23 cellular contexts compared by ENCODE assay signal in the genomic region with DNA sequence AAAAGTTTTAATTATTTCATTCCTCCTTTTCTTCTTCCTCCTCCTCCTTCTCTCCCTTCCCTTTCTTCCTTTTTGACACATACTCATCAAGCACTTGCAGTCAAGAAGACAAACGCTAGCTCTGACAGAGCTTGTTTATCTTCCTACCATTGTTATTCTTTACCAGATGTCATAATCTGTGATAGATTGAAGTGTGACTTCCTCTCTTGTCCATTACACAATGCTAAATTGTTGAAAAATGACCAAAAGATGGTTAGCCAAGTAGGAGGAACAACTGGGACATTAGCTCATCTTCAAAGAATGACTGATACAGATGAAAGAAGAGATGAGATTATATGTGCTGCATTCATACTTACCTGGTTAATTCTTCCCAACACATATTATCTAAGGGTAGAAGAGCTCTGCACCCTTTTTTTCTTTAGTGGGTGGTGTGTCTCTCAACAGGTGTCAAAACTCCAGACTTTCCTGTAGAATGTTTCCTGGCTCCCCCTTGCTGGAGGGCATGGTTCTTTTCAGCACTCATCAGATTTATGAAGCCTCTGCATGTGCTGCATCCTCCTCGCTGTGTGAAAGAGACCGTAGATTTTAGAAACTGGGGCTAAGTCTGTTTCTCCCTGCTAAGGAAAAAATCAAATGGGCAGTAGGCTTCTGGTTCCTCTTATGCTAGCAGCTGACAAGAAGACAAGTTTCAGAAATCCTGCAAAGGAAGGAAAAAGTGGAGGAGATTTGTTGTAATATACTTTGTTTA.
A peak's percentile ranks its signal among the peaks of the same experiment; 100 is the strongest.
DNase-seq lines count a peak whose midpoint lies in the region; ATAC-seq, FAIRE-seq and TF ChIP-seq lines count a peak whose summit lies in the region.
"Had no signal": no experiment of that assay in that cellular context is flagged by ENCODE, and none has a peak within 500 bp of the region (broad histone marks: within the 10 kb centered on the region; RNA-seq: fewer than 3 reads in every experiment).

No MANE protein-coding gene starts in this region.

- no peaks in the 10 kb centered on the region for H3K36me3 ChIP-seq in mammary epithelial cell (ENCODE audit: insufficient read depth, low read length)
- no peaks in the 10 kb centered on the region for H3K36me3 ChIP-seq in astrocyte (ENCODE audit: insufficient read depth, low read length)
- H3K36me3 ChIP-seq in keratinocyte (ENCODE audit: control insufficient read depth in 2 of 2, extremely low read depth in 1 of 2, insufficient read depth in 2 of 2, low read length in 2 of 2): no peaks in the 10 kb centered on the region
- H3K36me3 ChIP-seq: MG63, spleen had no signal

- CTCF ChIA-PET in MCF 10A (lab: Yijun Ruan, JAX): interaction anchor here (0.6 to 1.3 kb wide), 3 partner anchors 101 to 388 kb away, joined by 3 to 4 read pairs (median 4); no protein-coding TSS in a partner anchor
- CTCF ChIA-PET in mammary epithelial cell (lab: Charles Lee; ENCODE audit: low non-redundant PET): interaction anchor here (0.7 kb wide), 1 partner anchor 178 kb away, joined by 3 read pairs; no protein-coding TSS in a partner anchor

- no TSS peak for BruUV-seq in MCF 10A (replicated peaks; lab: Mats Ljungman, UMichigan)
- BruUV-seq in mammary epithelial cell (replicated peaks; lab: Mats Ljungman, UMichigan): no TSS peak

- no peak for TF ChIP-seq CTCF in MCF 10A (IDR thresholded peaks at IDR 0.05; ENCODE audit: unreplicated experiment)
- no peak for TF ChIP-seq CTCF in mammary epithelial cell (conservative IDR thresholded peaks at IDR 0.05 in 1 of 2, IDR thresholded peaks at IDR 0.05 in 1 of 2; ENCODE audit: extremely low read depth in 1 of 2, insufficient read depth in 1 of 2, low read depth in 1 of 2, low read length in 2 of 2)
- no peak for TF ChIP-seq CTCF in astrocyte (IDR thresholded peaks at IDR 0.05; ENCODE audit: insufficient read depth, low read depth, low read length)
- TF ChIP-seq CTCF in keratinocyte (optimal IDR thresholded peaks at IDR 0.05 in 1 of 3, IDR thresholded peaks at IDR 0.05 in 1 of 3, conservative IDR thresholded peaks at IDR 0.05 in 1 of 3; ENCODE audit: extremely low read depth in 1 of 3, insufficient read depth in 2 of 3, low read length in 3 of 3): no peak
- no peak for TF ChIP-seq CTCF in natural killer cell (IDR thresholded peaks at IDR 0.05)

- 74% methylated on average over 3 of the region's 3 CpGs for WGBS in mammary epithelial cell (ENCODE audit: low coverage, missing lambda C conversion rate)

- H3K9me3 Mint-ChIP-seq in MCF 10A (ENCODE audit: unreplicated experiment) (peaks cover 7% of the 10 kb centered on the region), astrocyte (ENCODE audit: unreplicated experiment) (no peaks in the 10 kb centered on the region), natural killer cell (no peaks in the 10 kb centered on the region)
- H3K9me3 Mint-ChIP-seq: activated CD4-positive, alpha-beta T cell treated with anti-CD3 and anti-CD28 coated beads, Interleukin-2, amount 10 ng/mL, durations not matched to agents 7 days and 5 days; CD4-positive, alpha-beta T cell; central memory CD8-positive, alpha-beta T cell; endodermal cell; natural killer cell treated with Interleukin-12 subunit alpha and Interleukin-12 subunit beta and Interleukin-15 and Interleukin-18, amount 100 ng/mL, for 72 hours had no signal

- H3K36me3 Mint-ChIP-seq in MCF 10A (ENCODE audit: insufficient read depth, unreplicated experiment) (no peaks in the 10 kb centered on the region), astrocyte (ENCODE audit: low read depth, unreplicated experiment) (no peaks in the 10 kb centered on the region), natural killer cell (no peaks in the 10 kb centered on the region)
- H3K36me3 Mint-ChIP-seq: natural killer cell treated with Interleukin-12 subunit alpha and Interleukin-12 subunit beta and Interleukin-15 and Interleukin-18, amount 100 ng/mL, for 72 hours had no signal

- H3K4me2 ChIP-seq in mammary epithelial cell (ENCODE audit: insufficient read depth, low read depth, low read length): no peak overlapping the region
- H3K4me2 ChIP-seq in astrocyte (ENCODE audit: low read length): no peak overlapping the region
- no peak overlapping the region for H3K4me2 ChIP-seq in keratinocyte (ENCODE audit: control insufficient read depth, extremely low read depth, insufficient read depth, low read depth, low read length)

- intact Hi-C loops in MCF 10A (cut with micrococcal nuclease) (no loop called here), mammary epithelial cell (cut with micrococcal nuclease) (no loop called here), natural killer cell (cut with micrococcal nuclease) (no loop called here)

- no peaks in the 10 kb centered on the region for H3K79me2 ChIP-seq in mammary epithelial cell (ENCODE audit: insufficient read depth, low read length)
- no peaks in the 10 kb centered on the region for H3K79me2 ChIP-seq in astrocyte (ENCODE audit: insufficient read depth, low read length)
- H3K79me2 ChIP-seq in keratinocyte (ENCODE audit: control insufficient read depth, insufficient read depth, low read length): no peaks in the 10 kb centered on the region

- H3K9me1 ChIP-seq in keratinocyte (ENCODE audit: control insufficient read depth, extremely low read depth, insufficient read depth, low read length): no peaks in the 10 kb centered on the region

- H3K27ac ChIP-seq in mammary epithelial cell (ENCODE audit: insufficient read depth, low read depth, low read length): no peak overlapping the region
- no peak overlapping the region for H3K27ac ChIP-seq in astrocyte (ENCODE audit: low read depth, low read length)
- no peak overlapping the region for H3K27ac ChIP-seq in keratinocyte (ENCODE audit: control insufficient read depth, insufficient read depth, low read length)
- H3K27ac ChIP-seq: RWPE1 had no signal

- H3K27me3 ChIP-seq in mammary epithelial cell (ENCODE audit: insufficient read depth, low read length) (no peaks in the 10 kb centered on the region), astrocyte (ENCODE audit: insufficient read depth, low read length) (no peaks in the 10 kb centered on the region), keratinocyte (ENCODE audit: control insufficient read depth, extremely low read depth, insufficient read depth, low read length) (no peaks in the 10 kb centered on the region)
- H3K27me3 ChIP-seq: MG63 had no signal

- dilution Hi-C loops in mammary epithelial cell (cut with HindIII; ENCODE audit: low sequenced_read_pairs): no loop called here
- dilution Hi-C loops in keratinocyte (cut with MboI; ENCODE audit: extremely low pct_ligation_motif_present, low sequenced_read_pairs): no loop called here

- H4K20me1 ChIP-seq in mammary epithelial cell (ENCODE audit: insufficient read depth, low read length) (no peaks in the 10 kb centered on the region), astrocyte (ENCODE audit: insufficient read depth, low read length) (no peaks in the 10 kb centered on the region), keratinocyte (ENCODE audit: control insufficient read depth, extremely low read depth, insufficient read depth, low read length) (no peaks in the 10 kb centered on the region)

- H2AFZ ChIP-seq in mammary epithelial cell (ENCODE audit: low read depth, low read length): no peak overlapping the region
- no peak overlapping the region for H2AFZ ChIP-seq in astrocyte (ENCODE audit: low read depth, low read length)
- H2AFZ ChIP-seq in keratinocyte (ENCODE audit: control insufficient read depth, low read length): no peak overlapping the region

- H3K4me1 Mint-ChIP-seq in MCF 10A (ENCODE audit: insufficient read depth, unreplicated experiment) (peaks cover 23% of the 10 kb centered on the region), astrocyte (ENCODE audit: low read depth, unreplicated experiment) (peaks cover 16% of the 10 kb centered on the region), natural killer cell (no peaks in the 10 kb centered on the region)
- H3K4me1 Mint-ChIP-seq: activated CD4-positive, alpha-beta T cell treated with anti-CD3 and anti-CD28 coated beads, Interleukin-2, amount 10 ng/mL, durations not matched to agents 7 days and 5 days; central memory CD8-positive, alpha-beta T cell had no signal

- DNase-seq in MCF 10A (ENCODE audit: unreplicated experiment): peak; percentile 50
- no peak for DNase-seq in mammary epithelial cell
- no peak for DNase-seq in astrocyte (ENCODE audit: low read depth)
- no peak for DNase-seq in keratinocyte (ENCODE audit: low read depth, low spot score)
- no peak for DNase-seq in urothelium cell line (ENCODE audit: low spot score)
- no peak for DNase-seq in natural killer cell
- no peak for DNase-seq in foreskin melanocyte
- DNase-seq in RKO (ENCODE audit: low spot score): no peak
- DNase-seq: activated CD4-positive, alpha-beta T cell treated with anti-CD3 and anti-CD28 coated beads, Interleukin-2, amount 10 ng/mL, durations not matched to agents 7 days and 5 days; activated gamma-delta T cell; amniotic stem cell; CD4-positive, alpha-beta T cell; DMS153; endodermal cell; MG63; NCI-H1694 treated with DMSO at 0.1 percent for 48 hours; NCI-H446 treated with DMSO at 0.1 percent for 48 hours; spleen; T-helper 1 cell had no signal

- peak; percentile 54 for FAIRE-seq in astrocyte (lab: Jason Lieb, UNC)
- FAIRE-seq in keratinocyte (lab: Jason Lieb, UNC): peak; percentile 49
- peak; percentile 44 for FAIRE-seq in urothelium cell line (lab: Jason Lieb, UNC)
- FAIRE-seq: GM18507 had no signal

- in situ Hi-C loops in mammary epithelial cell (cut with MboI; ENCODE audit: low sequenced_read_pairs in 2 of 2): no loop called here

- POLR2A ChIA-PET in MCF 10A (lab: Yijun Ruan, JAX): interaction anchor here (0.7 to 3.5 kb wide), 9 partner anchors 9 to 104 kb away, joined by 3 to 26 read pairs (median 5); no protein-coding TSS in a partner anchor

- no peak overlapping the region for H3K9ac ChIP-seq in mammary epithelial cell (ENCODE audit: insufficient read depth, low read length)
- no peak overlapping the region for H3K9ac ChIP-seq in astrocyte (ENCODE audit: low read length)
- no peak overlapping the region for H3K9ac ChIP-seq in keratinocyte (ENCODE audit: control insufficient read depth, extremely low read depth, insufficient read depth, low read length)

- H3K4me1 ChIP-seq in mammary epithelial cell (ENCODE audit: insufficient read depth, low read length) (peaks cover 36% of the 10 kb centered on the region), astrocyte (ENCODE audit: insufficient read depth, low read length) (no peaks in the 10 kb centered on the region), keratinocyte (ENCODE audit: control insufficient read depth, extremely low read depth, insufficient read depth, low read length) (peaks cover 32% of the 10 kb centered on the region)
- H3K4me1 ChIP-seq: spleen had no signal

- H3K4me3 Mint-ChIP-seq in MCF 10A (ENCODE audit: unreplicated experiment): no peak overlapping the region
- no peak overlapping the region for H3K4me3 Mint-ChIP-seq in astrocyte (ENCODE audit: unreplicated experiment)
- H3K4me3 Mint-ChIP-seq in natural killer cell: no peak overlapping the region
- H3K4me3 Mint-ChIP-seq: activated CD4-positive, alpha-beta T cell treated with anti-CD3 and anti-CD28 coated beads, Interleukin-2, amount 10 ng/mL, durations not matched to agents 7 days and 5 days; CD4-positive, alpha-beta T cell; central memory CD8-positive, alpha-beta T cell; endodermal cell; natural killer cell treated with Interleukin-12 subunit alpha and Interleukin-12 subunit beta and Interleukin-15 and Interleukin-18, amount 100 ng/mL, for 72 hours had no signal

- H3K27ac Mint-ChIP-seq in MCF 10A (ENCODE audit: low read depth, unreplicated experiment) (peak overlapping the region; percentile 1), astrocyte (ENCODE audit: unreplicated experiment) (no peak overlapping the region), natural killer cell (no peak overlapping the region)
- H3K27ac Mint-ChIP-seq: activated CD4-positive, alpha-beta T cell treated with anti-CD3 and anti-CD28 coated beads, Interleukin-2, amount 10 ng/mL, durations not matched to agents 7 days and 5 days; CD4-positive, alpha-beta T cell; endodermal cell; natural killer cell treated with Interleukin-12 subunit alpha and Interleukin-12 subunit beta and Interleukin-15 and Interleukin-18, amount 100 ng/mL, for 72 hours had no signal

- no peak for ATAC-seq in natural killer cell
- ATAC-seq: natural killer cell treated with Interleukin-12 subunit alpha and Interleukin-12 subunit beta and Interleukin-15 and Interleukin-18, amount 100 ng/mL, for 72 hours had no signal

- H3K27me3 Mint-ChIP-seq in MCF 10A (ENCODE audit: insufficient read depth, unreplicated experiment) (no peaks in the 10 kb centered on the region), astrocyte (ENCODE audit: low read depth, unreplicated experiment) (no peaks in the 10 kb centered on the region), natural killer cell (ENCODE audit: low read depth in 2 of 2) (peaks cover 13 to 31% of the 10 kb centered on the region in 2 donors)

- no peaks in the 10 kb centered on the region for H3K9me3 ChIP-seq in mammary epithelial cell (replicated peaks; ENCODE audit: insufficient read depth, low read length)
- no peaks in the 10 kb centered on the region for H3K9me3 ChIP-seq in astrocyte (ENCODE audit: insufficient read depth, low read depth, low read length)
- H3K9me3 ChIP-seq in keratinocyte (ENCODE audit: control insufficient read depth, low read depth, low read length): no peaks in the 10 kb centered on the region
- H3K9me3 ChIP-seq: MG63, spleen had no signal

- H3K4me3 ChIP-seq in mammary epithelial cell (replicated peaks in 1 of 3; ENCODE audit: insufficient read depth in 1 of 3, low read depth in 2 of 3, low read length in 3 of 3) (no peak overlapping the region), astrocyte (ENCODE audit: insufficient read depth, low read depth, low read length) (no peak overlapping the region), keratinocyte (ENCODE audit: control insufficient read depth in 2 of 3, extremely low read depth in 1 of 3, insufficient read depth in 2 of 3, low read depth in 1 of 3, low read length in 3 of 3) (no peak overlapping the region)
- H3K4me3 ChIP-seq: MG63, spleen had no signal
